In genomic region chr6:100461273-100461919, GRCh38 we compare ENCODE assay signal across 9 cellular contexts. TPM values are rescaled to one million over a fixed set of nuclear protein-coding genes. Genes with fewer than 3 reads are reported as not detected.
A peak's percentile ranks its signal among the peaks of the same experiment; 100 is the strongest.
DNase-seq lines count a peak whose midpoint lies in the region; ATAC-seq and TF ChIP-seq lines count a peak whose summit lies in the region.
"Had no signal": no experiment of that assay in that cellular context is flagged by ENCODE, and none has a peak within 500 bp of the region (broad histone marks: within the 10 kb centered on the region; RNA-seq: fewer than 3 reads in every experiment).

No MANE protein-coding gene starts in this region.

- TF ChIP-seq POLR2A in thyroid gland (IDR thresholded peaks at IDR 0.05) = no peak

- no peak for TF ChIP-seq CTCF in endodermal cell (conservative IDR thresholded peaks at IDR 0.05)
- no peak for TF ChIP-seq CTCF in smooth muscle cell (IDR thresholded peaks at IDR 0.05; ENCODE audit: borderline replicate concordance, insufficient read depth, poor library complexity, severe bottlenecking)
- no peak for TF ChIP-seq CTCF in thyroid gland (IDR thresholded peaks at IDR 0.05)

- H3K9me3 ChIP-seq in endodermal cell (ENCODE audit: control insufficient read depth, low read length) = no peaks in the 10 kb centered on the region
- no peaks in the 10 kb centered on the region for H3K9me3 ChIP-seq in smooth muscle cell (replicated peaks; ENCODE audit: low read depth)
- H3K9me3 ChIP-seq in thyroid gland = no peaks in the 10 kb centered on the region

- no peak overlapping the region for H2AFZ ChIP-seq in smooth muscle cell (ENCODE audit: low read depth)

- peak; percentile 11 for DNase-seq in NCI-H2107 treated with DMSO at 0.1 percent for 48 hours (lab: John Stamatoyannopoulos, UW; ENCODE audit: unreplicated experiment)
- DNase-seq in NCI-H2107 (lab: John Stamatoyannopoulos, UW) = no peak
- peak; percentile 32 for DNase-seq in NCI-H345 treated with DMSO at 0.1 percent for 48 hours (lab: John Stamatoyannopoulos, UW; ENCODE audit: unreplicated experiment)
- DNase-seq in endodermal cell = peak; percentile 84
- DNase-seq in smooth muscle cell (lab: John Stamatoyannopoulos, UW; ENCODE audit: unreplicated experiment) = no peak
- DNase-seq in thyroid gland = no peak

- H3K9ac ChIP-seq in endodermal cell (ENCODE audit: extremely low read depth, low read length, poor library complexity, severe bottlenecking) (no peak overlapping the region), smooth muscle cell (ENCODE audit: low read depth) (no peak overlapping the region)

- intact Hi-C loops in thyroid gland (cut with DNase I) = no loop called here

- H3K27ac ChIP-seq in endodermal cell (ENCODE audit: low read depth, low read length) (no peak overlapping the region), smooth muscle cell (ENCODE audit: low read depth) (no peak overlapping the region), thyroid gland (no peak overlapping the region)

- 1 to 2% methylated on average over 7 to 27 of the region's 29 CpGs for WGBS in endodermal cell (ENCODE audit: insufficient coverage in 1 of 2, insufficient read length in 1 of 2), 2 experiments
- 2% methylated on average over 29 of the region's 29 CpGs for WGBS in smooth muscle cell (ENCODE audit: low lambda C conversion rate)
- 9 to 11% methylated on average over 29 of the region's 29 CpGs for WGBS in thyroid gland, 2 donors

- H3K4me2 ChIP-seq in smooth muscle cell = peak overlapping the region; percentile 53

- H4K20me1 ChIP-seq in smooth muscle cell (ENCODE audit: low read depth) = no peaks in the 10 kb centered on the region

- H3F3A ChIP-seq in smooth muscle cell (ENCODE audit: low read depth) = no peaks in the 10 kb centered on the region

- no peak for ATAC-seq in stimulated activated memory B cell treated with anti-CD40 and anti-IgM and Interleukin-4, amounts not matched to agents 10 μg/mL and 1 μg/mL and 100 μg/mL, for 72 hours
- ATAC-seq in esophagus mucosa = no peak

- H3K4me1 ChIP-seq in endodermal cell (ENCODE audit: control insufficient read depth, insufficient read depth, low read length) = peaks cover 8% of the 10 kb centered on the region
- peaks cover 17% of the 10 kb centered on the region for H3K4me1 ChIP-seq in smooth muscle cell (ENCODE audit: low read depth)
- peaks cover 3 to 12% of the 10 kb centered on the region in 2 donors for H3K4me1 ChIP-seq in thyroid gland

- peaks cover 53% of the 10 kb centered on the region for H3K4me1 Mint-ChIP-seq in endodermal cell
- peaks cover 20% of the 10 kb centered on the region for H3K4me1 Mint-ChIP-seq in stimulated activated memory B cell treated with anti-CD40 and anti-IgM and Interleukin-4, amounts not matched to agents 10 μg/mL and 1 μg/mL and 100 μg/mL, for 72 hours

- H3K36me3 ChIP-seq in endodermal cell (ENCODE audit: control insufficient read depth, insufficient read depth, low read length) (no peaks in the 10 kb centered on the region), smooth muscle cell (ENCODE audit: low read depth) (no peaks in the 10 kb centered on the region), thyroid gland (no peaks in the 10 kb centered on the region)

- no peak overlapping the region for H3K27ac Mint-ChIP-seq in endodermal cell
- no peak overlapping the region for H3K27ac Mint-ChIP-seq in stimulated activated memory B cell treated with anti-CD40 and anti-IgM and Interleukin-4, amounts not matched to agents 10 μg/mL and 1 μg/mL and 100 μg/mL, for 72 hours

- H3K36me3 Mint-ChIP-seq in endodermal cell (ENCODE audit: low read depth) = no peaks in the 10 kb centered on the region
- H3K36me3 Mint-ChIP-seq in stimulated activated memory B cell treated with anti-CD40 and anti-IgM and Interleukin-4, amounts not matched to agents 10 μg/mL and 1 μg/mL and 100 μg/mL, for 72 hours = peaks cover 5% of the 10 kb centered on the region

- H3K9me3 Mint-ChIP-seq in endodermal cell = no peaks in the 10 kb centered on the region
- H3K9me3 Mint-ChIP-seq in stimulated activated memory B cell treated with anti-CD40 and anti-IgM and Interleukin-4, amounts not matched to agents 10 μg/mL and 1 μg/mL and 100 μg/mL, for 72 hours = peaks cover 5% of the 10 kb centered on the region

- H3K27me3 Mint-ChIP-seq in endodermal cell (ENCODE audit: insufficient read depth) = no peaks in the 10 kb centered on the region
- no peaks in the 10 kb centered on the region for H3K27me3 Mint-ChIP-seq in stimulated activated memory B cell treated with anti-CD40 and anti-IgM and Interleukin-4, amounts not matched to agents 10 μg/mL and 1 μg/mL and 100 μg/mL, for 72 hours

- H3K4me3 ChIP-seq in endodermal cell (ENCODE audit: low read length) (peak overlapping the region; percentile 78), smooth muscle cell (no peak overlapping the region), thyroid gland (replicated peaks in 1 of 3) (no peak overlapping the region)

- H3K27me3 ChIP-seq in endodermal cell (ENCODE audit: control insufficient read depth, insufficient read depth, low read length, poor library complexity, severe bottlenecking) = peaks cover 100% of the 10 kb centered on the region
- peaks cover 100% of the 10 kb centered on the region for H3K27me3 ChIP-seq in smooth muscle cell (ENCODE audit: low read depth)
- H3K27me3 ChIP-seq in thyroid gland = peaks cover 92% of the 10 kb centered on the region

- H3K4me3 Mint-ChIP-seq in endodermal cell = peak overlapping the region; percentile 50
- H3K4me3 Mint-ChIP-seq in stimulated activated memory B cell treated with anti-CD40 and anti-IgM and Interleukin-4, amounts not matched to agents 10 μg/mL and 1 μg/mL and 100 μg/mL, for 72 hours = no peak overlapping the region

- no peaks in the 10 kb centered on the region for H3K79me2 ChIP-seq in smooth muscle cell (ENCODE audit: low read depth)

RNA-seq across cellular contexts. Expression of gene SIM1, which starts 3.3 kb away (rescaled TPM):
- total RNA-seq in endodermal cell (under 1 TPM; 0.07 to 0.31 TPM), smooth muscle cell (not detected in 2 replicates), thyroid gland (not detected), esophagus mucosa (not detected)
- polyA plus RNA-seq in endodermal cell (2013, experiment 1 of 2) = 0.11 TPM
- polyA plus RNA-seq in endodermal cell (2013, experiment 2 of 2) = 0.21 TPM
- polyA plus RNA-seq in smooth muscle cell = not detected in 2 replicates
- total RNA-seq: dermis microvascular lymphatic vessel endothelial cell had no signal

Comparison
In these comparisons a context has a peak if more than half of its experiments do, and no peak if none do; other contexts are left out.
1. DNase-seq: peak in NCI-H2107 treated with DMSO at 0.1 percent for 48 hours (single experiment), NCI-H345 treated with DMSO at 0.1 percent for 48 hours (single experiment) and endodermal cell (single experiment); none in NCI-H2107 (single experiment), smooth muscle cell (single experiment) and thyroid gland (0 of 2).